In genomic region chr1:236144033-236144432, GRCh38 we compare ENCODE assay signal across 9 cellular contexts. TPM values are rescaled to one million over a fixed set of nuclear protein-coding genes. Genes with fewer than 3 reads are reported as not detected.
DNase-seq lines count a peak whose midpoint lies in the region; ATAC-seq, FAIRE-seq and TF ChIP-seq lines count a peak whose summit lies in the region.
"Had no signal": no experiment of that assay in that cellular context is flagged by ENCODE, and none has a peak within 500 bp of the region (broad histone marks: within the 10 kb centered on the region; RNA-seq: fewer than 3 reads in every experiment).

No MANE protein-coding gene starts in this region.

- peaks cover 3% of the 10 kb centered on the region; the same call in 1 of the 2 replicates for H4K20me1 ChIP-seq in GM12878 (ENCODE audit: control insufficient read depth, insufficient read depth)

- H3K27me3 Mint-ChIP-seq in memory B cell = peaks cover 31% of the 10 kb centered on the region

- H3K4me3 ChIP-seq in left ventricle myocardium inferior = peak overlapping the region; percentile 89
- peak overlapping the region; percentile 84 for H3K4me3 ChIP-seq in GM12878

- SMC1A ChIA-PET in GM12878 (lab: Charles Lee; ENCODE audit: uncharacterized antibody, unreplicated experiment) = interaction anchor here (0.8 to 7.2 kb wide), 10 partner anchors 12 to 321 kb away, joined by 3 to 95 read pairs (median 5); no protein-coding TSS in a partner anchor

- POLR2A ChIA-PET in GM12878 (lab: Charles Lee) = interaction anchor here (0.6 to 4.1 kb wide), 7 partner anchors 13 to 344 kb away, joined by 3 to 64 read pairs (median 5); no protein-coding TSS in a partner anchor

- peak overlapping the region; percentile 83; the same call in 1 of the 2 replicates for H3K9ac ChIP-seq in GM12878 (ENCODE audit: control insufficient read depth, insufficient read depth, low read length)

- H3K79me2 ChIP-seq in GM12878 (ENCODE audit: control insufficient read depth, insufficient read depth, low read length) = peaks cover 58% of the 10 kb centered on the region

- RAD21 ChIA-PET in GM12878 (lab: Charles Lee; ENCODE audit: unreplicated experiment) = interaction anchor here (0.6 to 7.3 kb wide), 5 partner anchors 9 to 140 kb away, joined by 3 to 121 read pairs (median 5); no protein-coding TSS in a partner anchor

- H3K36me3 ChIP-seq in left ventricle myocardium inferior (no peaks in the 10 kb centered on the region), GM12878 (ENCODE audit: control insufficient read depth in 2 of 2, insufficient read depth in 2 of 2, low read length in 1 of 2) (peaks cover 1 to 4% of the 10 kb centered on the region in 2 experiments; a peak in 2 of 4 replicates)

- peaks cover 77% of the 10 kb centered on the region for H3K4me1 ChIP-seq in left ventricle myocardium inferior
- H3K4me1 ChIP-seq in GM12878 (ENCODE audit: control insufficient read depth, insufficient read depth, low read length) = peaks cover 16% of the 10 kb centered on the region

- H3K27ac Mint-ChIP-seq in memory B cell = no peak overlapping the region

- no peaks in the 10 kb centered on the region for H3K27me3 ChIP-seq in left ventricle myocardium inferior (ENCODE audit: low read depth)
- H3K27me3 ChIP-seq in GM12878 (replicated peaks in 1 of 2; ENCODE audit: control insufficient read depth in 2 of 2, insufficient read depth in 2 of 2, low read length in 1 of 2) = peaks cover 1 to 13% of the 10 kb centered on the region in 2 experiments

- TF ChIP-seq RAD21 in GM12878 (IDR thresholded peaks at IDR 0.05; ENCODE audit: insufficient read depth, low read depth, low read length) = no peak

- in situ Hi-C loops in GM12878 (cut with MboI) = no loop called here

- peaks cover 21% of the 10 kb centered on the region for H3K4me1 Mint-ChIP-seq in memory B cell

- ATAC-seq in Right ventricle myocardium inferior (no peak), GM12878 (peak; percentile 37), memory B cell (ENCODE audit: low read depth) (no peak), GM21529 (IDR thresholded peaks at IDR 0.05; ENCODE audit: unreplicated experiment) (no peak)

- TF ChIP-seq POLR2A in GM12878 (IDR thresholded peaks at IDR 0.05; ENCODE audit: low read depth, low read length) = no peak

- TF ChIP-seq EP300 in GM12878 (IDR thresholded peaks at IDR 0.05; ENCODE audit: borderline replicate concordance in 1 of 2, control insufficient read depth in 1 of 2, low read depth in 2 of 2, low read length in 2 of 2) = no peak

- H3K9me3 Mint-ChIP-seq in memory B cell = peaks cover 1% of the 10 kb centered on the region

- intact Hi-C loops in left ventricle myocardium inferior (cut with micrococcal nuclease) (no loop called here), Right ventricle myocardium inferior (cut with DNase I) (loop anchor here (10.0 kb wide), 1 partner anchor 141 kb away; the partner anchor contains the start of gene ERO1B), GM12878 (cut with micrococcal nuclease; ENCODE audit: unreplicated experiment) (loop anchor here (1.0 to 10.0 kb wide), 3 partner anchors 12 to 279 kb away; partner anchors contain the start of genes ERO1B and LYST)

- H3K4me3 Mint-ChIP-seq in memory B cell = peak overlapping the region; percentile 89

- DNase-seq in left ventricle myocardium inferior = no peak
- DNase-seq in Right ventricle myocardium inferior (ENCODE audit: missing footprints) = no peak
- DNase-seq in GM12878 (ENCODE audit: low read depth, low spot score) = no peak
- DNase-seq in memory B cell (ENCODE audit: low spot score in 2 of 2) = no peak
- DNase-seq in NCI-H187 (lab: John Stamatoyannopoulos, UW) = no peak
- DNase-seq in GM19238 (ENCODE audit: insufficient read length, low spot score) = no peak
- DNase-seq in COLO829 (ENCODE audit: low spot score) = no peak
- DNase-seq: DMS 273 treated with DMSO at 0.1 percent for 48 hours had no signal

- peak overlapping the region; percentile 58 for H3K4me2 ChIP-seq in GM12878 (ENCODE audit: control insufficient read depth, insufficient read depth)

- no peak for TF ChIP-seq CTCF in left ventricle myocardium inferior (IDR thresholded peaks at IDR 0.05; ENCODE audit: borderline replicate concordance)
- no peak for TF ChIP-seq CTCF in GM12878 (IDR thresholded peaks at IDR 0.05 in 2 of 3, conservative IDR thresholded peaks at IDR 0.05 in 1 of 3; ENCODE audit: control insufficient read depth in 2 of 3, extremely low read depth in 1 of 3, insufficient read depth in 1 of 3, low read depth in 3 of 3, low read length in 3 of 3)

- H3K9me3 ChIP-seq in left ventricle myocardium inferior (replicated peaks) = no peaks in the 10 kb centered on the region
- no peaks in the 10 kb centered on the region for H3K9me3 ChIP-seq in GM12878 (replicated peaks; ENCODE audit: control insufficient read depth, insufficient read depth, low read length)

- WGBS in GM12878 (ENCODE audit: insufficient coverage, insufficient replicate concordance, low lambda C conversion rate, missing lambda C conversion rate) = under 1% methylated on average over 14 of the region's 14 CpGs

- peak overlapping the region; percentile 91 for H3K27ac ChIP-seq in left ventricle myocardium inferior (replicated peaks)
- no peak overlapping the region for H3K27ac ChIP-seq in GM12878 (ENCODE audit: control insufficient read depth, insufficient read depth)

- no TSS peak for BruUV-seq in GM12878 (replicated peaks; lab: Mats Ljungman, UMichigan)

- H2AFZ ChIP-seq in GM12878 (ENCODE audit: control insufficient read depth, low read depth, low read length) = no peak overlapping the region

- peaks cover 6% of the 10 kb centered on the region for H3K36me3 Mint-ChIP-seq in memory B cell

- CTCF ChIA-PET in GM12878 (lab: Yijun Ruan, JAX) = interaction anchor here (0.8 to 7.3 kb wide), 9 partner anchors 13 to 141 kb away, joined by 3 to 56 read pairs (median 4); no protein-coding TSS in a partner anchor

- FAIRE-seq in GM12878 (lab: Jason Lieb, UNC) = no peak

TF ChIP-seq in GM12878, 131 proteins besides CTCF, POLR2A, EP300 and RAD21:
- TF ChIP-seq MLLT1 (IDR thresholded peaks at IDR 0.05) (peak; percentile 85), NR2F1 (conservative IDR thresholded peaks at IDR 0.05) (no peak), SIN3A (IDR thresholded peaks at IDR 0.05; ENCODE audit: low read depth, low read length) (peak; percentile 7; the same call in 1 of the 2 replicates), TARDBP (IDR thresholded peaks at IDR 0.05; ENCODE audit: borderline replicate concordance) (no peak), NKRF (conservative IDR thresholded peaks at IDR 0.05) (0 out of 2 replicates have a peak, but pooled peaks have one; percentile 24), CHD4 (IDR thresholded peaks at IDR 0.05) (no peak)

RNA-seq across cellular contexts. Expression of gene GPR137B, which starts 1.7 kb away (rescaled TPM):
- total RNA-seq in left ventricle myocardium inferior (36.7 TPM), Right ventricle myocardium inferior (32.0 TPM), GM12878 (2014; rRNA removed) (9.4 and 14.7 TPM in 2 replicates), GM12878 (2014; rRNA removed; fragmentation: Illumina TruSeq; extraction: Trizol) (13.1 and 14.1 TPM in 2 replicates), GM12878 (2021) (14.3 and 14.9 TPM in 2 replicates)
- 79.5 and 87.9 TPM in 2 replicates for total RNA-seq in GM12878 (2013; cell fraction: nucleolus; rRNA removed)
- 9.2 TPM for polyA plus RNA-seq in GM12878 (2011; ENCODE audit: low read depth)
- polyA plus RNA-seq in GM12878 (2011; rRNA removed) (14.9 and 19.3 TPM in 2 replicates), GM12878 (2014; fragmentation: Illumina TruSeq; extraction: Trizol) (20.8 and 27.4 TPM in 2 replicates), GM12878 (2014; fragmentation: Nextera tagmentation; extraction: Ambion mirVana) (1 to 10 TPM; 5.4 to 6.4 TPM), GM12878 (2014; rRNA removed) (12.1 and 12.6 TPM in 2 replicates), GM12878 (2016; fragmentation: Nextera tagmentation; extraction: Ambion mirVana) (10 to 100 TPM in 1 of 2 experiments, 1 to 10 TPM in 1; 9.0 to 12.9 TPM)
- polyA plus RNA-seq in GM12878 (2011; cell fraction: cytosol; rRNA removed) = 10.5 and 19.3 TPM in 2 replicates
- 28.2 and 30.6 TPM in 2 replicates for polyA plus RNA-seq in GM12878 (2011; cell fraction: nucleus; rRNA removed)
- polyA plus RNA-seq in GM12878 (2012) = 11.0 and 19.5 TPM in 2 replicates
- polyA minus RNA-seq in GM12878 (2011; rRNA and poly(A)+ RNA removed) = 18.3 and 18.7 TPM in 2 replicates
- 6.0 and 8.0 TPM in 2 replicates for polyA minus RNA-seq in GM12878 (2011; cell fraction: cytosol; rRNA and poly(A)+ RNA removed)
- 30.0 and 62.4 TPM in 2 replicates for polyA minus RNA-seq in GM12878 (2011; cell fraction: nucleus; rRNA and poly(A)+ RNA removed)
